19 cellular contexts compared by ENCODE assay signal in genomic region chr7:104142147-104142546, GRCh38.
"Had no signal": no experiment of that assay in that cellular context is flagged by ENCODE, and none has a peak within 500 bp of the region (broad histone marks: within the 10 kb centered on the region; RNA-seq: fewer than 3 reads in every experiment).

No MANE protein-coding gene starts in this region.

- H3K4me1 ChIP-seq: left ventricle myocardium inferior, right atrium auricular region, tibial artery had no signal

- H3K27me3 ChIP-seq: heart right ventricle, right atrium auricular region, tibial artery had no signal

- ATAC-seq: activated CD8-positive, alpha-beta memory T cell treated with anti-CD3 and anti-CD28 coated beads, Interleukin-2, amount 10 ng/mL, durations not matched to agents 7 days and 5 days; heart right ventricle; stimulated activated naive CD8-positive, alpha-beta T cell treated with anti-CD3 and anti-CD28 coated beads, Interleukin-15, Interleukin-2, amounts not matched to agents 100 U/mL and 50 U/mL, for 24 hours had no signal

- H3K36me3 ChIP-seq: right atrium auricular region had no signal

- H3K4me3 ChIP-seq: heart right ventricle, left ventricle myocardium inferior, right atrium auricular region, tibial artery had no signal

- DNase-seq: activated CD4-positive, alpha-beta memory T cell treated with anti-CD3 and anti-CD28 coated beads, Interleukin-2, amount 10 ng/mL, durations not matched to agents 7 days and 5 days; activated CD4-positive, alpha-beta T cell treated with anti-CD3 and anti-CD28 coated beads for 48 hours; activated CD4-positive, CD25-positive, alpha-beta regulatory T cell; activated CD8-positive, alpha-beta memory T cell treated with anti-CD3 and anti-CD28 coated beads, Interleukin-2, amount 10 ng/mL, durations not matched to agents 7 days and 5 days; activated naive CD4-positive, alpha-beta T cell treated with Interleukin-2 at 50 U/mL for 16 hours; activated T-cell treated with anti-CD3 and anti-CD28 coated beads, Interleukin-2, amount 50 U/mL, for 1 hour; cerebellar nuclear complex; cortex of kidney; effector CD8-positive, alpha-beta T cell; heart right ventricle; kidney glomerular epithelial cell; left ventricle myocardium inferior; occipital lobe; stimulated activated CD4-positive, alpha-beta T cell treated with anti-CD3 and anti-CD28 coated beads, Interleukin-2, amount 100 ng/mL, for 24 hours; stimulated activated naive CD8-positive, alpha-beta T cell treated with anti-CD3 and anti-CD28 coated beads, Interleukin-15, Interleukin-2, amounts not matched to agents 100 U/mL and 50 U/mL, for 24 hours; substantia nigra; tibial artery had no signal

- H3K27ac ChIP-seq: epithelial cell of prostate, heart right ventricle, left ventricle myocardium inferior, right atrium auricular region, tibial artery had no signal

- H3K9me3 ChIP-seq: heart right ventricle, left ventricle myocardium inferior, right atrium auricular region, tibial artery had no signal
